1 cellular context compared by ENCODE assay signal in genomic region chr13:49649244-49649962, GRCh38.
TF ChIP-seq lines count a peak whose summit lies in the region.

No MANE protein-coding gene starts in this region.

TF ChIP-seq in HCT116, 20 proteins besides CTCF, POLR2A, EP300 and RAD21:
- TF ChIP-seq JUND (IDR thresholded peaks at IDR 0.05) = no peak
- no peak for TF ChIP-seq MAX (IDR thresholded peaks at IDR 0.05)
- no peak for TF ChIP-seq SP1 (IDR thresholded peaks at IDR 0.05; ENCODE audit: low read depth)
- TF ChIP-seq ELF1 (IDR thresholded peaks at IDR 0.05; ENCODE audit: borderline replicate concordance, low read depth) = no peak
- no peak for TF ChIP-seq ATF3 (IDR thresholded peaks at IDR 0.05)
- no peak for TF ChIP-seq EZH2phosphoT487 (IDR thresholded peaks at IDR 0.05; ENCODE audit: borderline replicate concordance)
- no peak for TF ChIP-seq CEBPB (IDR thresholded peaks at IDR 0.05; ENCODE audit: low read depth)
- TF ChIP-seq FOSL1 (IDR thresholded peaks at IDR 0.05; ENCODE audit: low read depth) = no peak
- no peak for TF ChIP-seq SRF (IDR thresholded peaks at IDR 0.05; ENCODE audit: low read depth)
- TF ChIP-seq ZFX (IDR thresholded peaks at IDR 0.05) = no peak
- TF ChIP-seq, protein P1, sequence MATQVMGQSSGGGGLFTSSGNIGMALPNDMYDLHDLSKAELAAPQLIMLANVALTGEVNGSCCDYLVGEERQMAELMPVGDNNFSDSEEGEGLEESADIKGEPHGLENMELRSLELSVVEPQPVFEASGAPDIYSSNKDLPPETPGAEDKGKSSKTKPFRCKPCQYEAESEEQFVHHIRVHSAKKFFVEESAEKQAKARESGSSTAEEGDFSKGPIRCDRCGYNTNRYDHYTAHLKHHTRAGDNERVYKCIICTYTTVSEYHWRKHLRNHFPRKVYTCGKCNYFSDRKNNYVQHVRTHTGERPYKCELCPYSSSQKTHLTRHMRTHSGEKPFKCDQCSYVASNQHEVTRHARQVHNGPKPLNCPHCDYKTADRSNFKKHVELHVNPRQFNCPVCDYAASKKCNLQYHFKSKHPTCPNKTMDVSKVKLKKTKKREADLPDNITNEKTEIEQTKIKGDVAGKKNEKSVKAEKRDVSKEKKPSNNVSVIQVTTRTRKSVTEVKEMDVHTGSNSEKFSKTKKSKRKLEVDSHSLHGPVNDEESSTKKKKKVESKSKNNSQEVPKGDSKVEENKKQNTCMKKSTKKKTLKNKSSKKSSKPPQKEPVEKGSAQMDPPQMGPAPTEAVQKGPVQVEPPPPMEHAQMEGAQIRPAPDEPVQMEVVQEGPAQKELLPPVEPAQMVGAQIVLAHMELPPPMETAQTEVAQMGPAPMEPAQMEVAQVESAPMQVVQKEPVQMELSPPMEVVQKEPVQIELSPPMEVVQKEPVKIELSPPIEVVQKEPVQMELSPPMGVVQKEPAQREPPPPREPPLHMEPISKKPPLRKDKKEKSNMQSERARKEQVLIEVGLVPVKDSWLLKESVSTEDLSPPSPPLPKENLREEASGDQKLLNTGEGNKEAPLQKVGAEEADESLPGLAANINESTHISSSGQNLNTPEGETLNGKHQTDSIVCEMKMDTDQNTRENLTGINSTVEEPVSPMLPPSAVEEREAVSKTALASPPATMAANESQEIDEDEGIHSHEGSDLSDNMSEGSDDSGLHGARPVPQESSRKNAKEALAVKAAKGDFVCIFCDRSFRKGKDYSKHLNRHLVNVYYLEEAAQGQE (IDR thresholded peaks at IDR 0.05; ENCODE audit: low read depth) = no peak
- TF ChIP-seq SIN3A (IDR thresholded peaks at IDR 0.05; ENCODE audit: low read depth) = no peak
- no peak for TF ChIP-seq YY1 (IDR thresholded peaks at IDR 0.05; ENCODE audit: extremely low read depth, insufficient replicate concordance, low read depth, low read length)
- no peak for TF ChIP-seq EGR1 (IDR thresholded peaks at IDR 0.05; ENCODE audit: low read depth)
- TF ChIP-seq ZNF274 (IDR thresholded peaks at IDR 0.05; ENCODE audit: low read depth, low read length) = no peak
